In genomic region chr7:117673839-117674238, GRCh38 we compare ENCODE assay signal across 8 cellular contexts.
DNase-seq lines count a peak whose midpoint lies in the region; ATAC-seq and TF ChIP-seq lines count a peak whose summit lies in the region.

No MANE protein-coding gene starts in this region.

- no peak for TF ChIP-seq CTCF in mucosa of descending colon (IDR thresholded peaks at IDR 0.05)

- H3K4me3 ChIP-seq in mucosa of descending colon: no peak overlapping the region

- H3K36me3 ChIP-seq in mucosa of descending colon (ENCODE audit: low read depth): no peaks in the 10 kb centered on the region

- POLR2A ChIA-PET in HEK293T (lab: Yijun Ruan, JAX): no interaction called here

- CTCF ChIA-PET in HEK293T (lab: Yijun Ruan, JAX): no interaction called here

- peaks cover 15% of the 10 kb centered on the region for H3K4me1 ChIP-seq in mucosa of descending colon (ENCODE audit: low read depth)

- peak overlapping the region; percentile 53 for H3K27ac ChIP-seq in caudate nucleus (ENCODE audit: low read depth, low read length)

- peak; percentile 73 for ATAC-seq in mucosa of descending colon

- DNase-seq in NCI-H82 (lab: John Stamatoyannopoulos, UW) (peak; percentile 22), NCI-H82 treated with DMSO at 0.1 percent for 48 hours (lab: John Stamatoyannopoulos, UW; ENCODE audit: unreplicated experiment) (no peak), NAMALWA (ENCODE audit: low spot score) (peak; percentile 42), caudate nucleus (lab: John Stamatoyannopoulos, UW) (peak in 2 of 61 donors; percentile 8 to 38), mucosa of descending colon (no peak), ureter (ENCODE audit: low spot score) (no peak), nucleus accumbens (lab: John Stamatoyannopoulos, UW) (no peak), HEK293T (ENCODE audit: extremely low spot score) (no peak)

- intact Hi-C loops in mucosa of descending colon (cut with DNase I, micrococcal nuclease): no loop called here

- H3K9me3 ChIP-seq in mucosa of descending colon: no peaks in the 10 kb centered on the region

TF ChIP-seq in HEK293T, 16 proteins besides CTCF, POLR2A, EP300 and RAD21:
- TF ChIP-seq BHLHE40 (IDR thresholded peaks at IDR 0.05; ENCODE audit: borderline replicate concordance) (no peak), FOXA1 (IDR thresholded peaks at IDR 0.05) (no peak), SP1 (IDR thresholded peaks at IDR 0.05) (no peak), HDGF (IDR thresholded peaks at IDR 0.05; ENCODE audit: borderline replicate concordance) (no peak), FOXK2 (IDR thresholded peaks at IDR 0.05) (no peak), NFRKB (IDR thresholded peaks at IDR 0.05) (no peak), ARNT (IDR thresholded peaks at IDR 0.05) (no peak), L3MBTL2 (conservative IDR thresholded peaks at IDR 0.05) (no peak), ELF4 (IDR thresholded peaks at IDR 0.05) (no peak), ZNF384 (IDR thresholded peaks at IDR 0.05) (no peak), LEF1 (IDR thresholded peaks at IDR 0.05; ENCODE audit: borderline replicate concordance) (no peak), TARDBP (IDR thresholded peaks at IDR 0.05) (no peak), PKNOX1 (IDR thresholded peaks at IDR 0.05) (no peak), SUZ12 (IDR thresholded peaks at IDR 0.05) (no peak)

Comparison
In these comparisons a context has a peak if more than half of its experiments do, and no peak if none do; other contexts are left out.
1. DNase-seq: peak in NCI-H82 (single experiment) and NAMALWA (single experiment); none in NCI-H82 treated with DMSO at 0.1 percent for 48 hours (single experiment), mucosa of descending colon (0 of 3), ureter (single experiment), nucleus accumbens (0 of 56) and HEK293T (single experiment).